8 cellular contexts compared by ENCODE assay signal in the genomic region with DNA sequence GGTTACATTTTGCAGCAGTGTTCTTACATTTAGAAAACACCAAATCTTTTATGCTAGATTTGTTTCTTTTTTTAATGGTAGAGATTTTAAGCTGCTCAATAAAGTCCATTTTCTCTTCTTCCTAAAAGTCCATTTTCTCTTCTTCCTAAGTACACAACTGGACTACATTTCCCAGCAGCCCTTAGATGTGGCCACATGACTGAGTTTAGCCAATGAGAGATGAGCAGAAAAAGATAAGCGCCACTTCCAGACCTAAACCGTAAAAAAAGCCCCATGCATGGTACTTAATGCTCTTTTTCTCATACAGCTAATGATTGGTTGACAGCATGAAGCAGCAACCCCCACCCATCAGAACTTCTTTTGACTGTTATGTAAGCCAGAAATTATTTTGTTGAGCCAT.
A peak's percentile ranks its signal among the peaks of the same experiment; 100 is the strongest.
DNase-seq lines count a peak whose midpoint lies in the region; ATAC-seq and TF ChIP-seq lines count a peak whose summit lies in the region.

No MANE protein-coding gene starts in this region.

- no peak for TF ChIP-seq POLR2A in erythroblast (IDR thresholded peaks at IDR 0.05; ENCODE audit: low read length)

- intact Hi-C loops in left lung (cut with DNase I) (no loop called here), right cardiac atrium (cut with DNase I) (no loop called here)

- ATAC-seq in left lung (no peak), right cardiac atrium (no peak)

- H2AFZ ChIP-seq in GM23248 = peak overlapping the region; percentile 37; the same call in 1 of the 2 replicates
- peak overlapping the region; percentile 33; the same call in 1 of the 2 replicates for H2AFZ ChIP-seq in MM.1S (ENCODE audit: low read length)

- H3K27me3 ChIP-seq in GM23248 (replicated peaks; ENCODE audit: insufficient read depth) (no peaks in the 10 kb centered on the region), MM.1S (replicated peaks; ENCODE audit: insufficient read depth, low read length) (no peaks in the 10 kb centered on the region), left lung (no peaks in the 10 kb centered on the region), right cardiac atrium (ENCODE audit: control insufficient read depth, insufficient read depth) (no peaks in the 10 kb centered on the region), right atrium auricular region (no peaks in the 10 kb centered on the region)

- WGBS in GM23248 (ENCODE audit: low coverage in 1 of 2, low lambda C conversion rate in 2 of 2, missing lambda C conversion rate in 2 of 2), 2 experiments = 59 to 74% methylated on average over 2 of the region's 2 CpGs
- 42% methylated on average over 2 of the region's 2 CpGs for WGBS in right cardiac atrium

- TF ChIP-seq CTCF in MM.1S (IDR thresholded peaks at IDR 0.05; ENCODE audit: low read length) (no peak), left lung (IDR thresholded peaks at IDR 0.05) (no peak), right atrium auricular region (IDR thresholded peaks at IDR 0.05) (no peak)

- H3K9me2 ChIP-seq in GM23248 (ENCODE audit: insufficient read depth) = no peaks in the 10 kb centered on the region
- H3K9me2 ChIP-seq in MM.1S (replicated peaks; ENCODE audit: insufficient read depth, low read length) = no peaks in the 10 kb centered on the region

- H4K20me1 ChIP-seq in GM23248 (ENCODE audit: insufficient read depth) (no peaks in the 10 kb centered on the region), MM.1S (ENCODE audit: insufficient read depth, low read length) (no peaks in the 10 kb centered on the region)

- H3K27ac ChIP-seq in GM23248 (no peak overlapping the region), MM.1S (ENCODE audit: low read length) (no peak overlapping the region), left lung (no peak overlapping the region), right cardiac atrium (ENCODE audit: low read length) (no peak overlapping the region), right atrium auricular region (no peak overlapping the region)

- H3F3A ChIP-seq in GM23248 (ENCODE audit: insufficient read depth) (peaks cover 3% of the 10 kb centered on the region; the same call in 1 of the 2 replicates), MM.1S (ENCODE audit: insufficient read depth, low read length) (no peaks in the 10 kb centered on the region)

- DNase-seq in EL (peak; percentile 43), GM23248 (peak; percentile 57), MM.1S (peak; percentile 50), erythroblast (lab: John Stamatoyannopoulos, UW) (peak; percentile 49 to 66), left lung (no peak), right cardiac atrium (no peak), right atrium auricular region (ENCODE audit: low spot score) (no peak)
- DNase-seq in activated CD4-positive, alpha-beta T cell treated with anti-CD3 and anti-CD28 coated beads, Interleukin-2, amount 50 U/mL, for 1 hour = no peak

- H3K36me3 ChIP-seq in GM23248 (ENCODE audit: low read depth) (no peaks in the 10 kb centered on the region), MM.1S (replicated peaks; ENCODE audit: insufficient read depth, low read length) (no peaks in the 10 kb centered on the region), left lung (no peaks in the 10 kb centered on the region), right atrium auricular region (no peaks in the 10 kb centered on the region)

- H3K4me3 ChIP-seq in GM23248 (no peak overlapping the region), MM.1S (ENCODE audit: low read length) (no peak overlapping the region), left lung (no peak overlapping the region), right cardiac atrium (ENCODE audit: low read length) (no peak overlapping the region), right atrium auricular region (no peak overlapping the region)

- H3K9me3 ChIP-seq in GM23248 (ENCODE audit: low read depth) = no peaks in the 10 kb centered on the region
- no peaks in the 10 kb centered on the region for H3K9me3 ChIP-seq in MM.1S (replicated peaks; ENCODE audit: insufficient read depth, low read length)
- H3K9me3 ChIP-seq in left lung = peaks cover 0 to 7% of the 10 kb centered on the region in 2 donors
- peaks cover 2% of the 10 kb centered on the region for H3K9me3 ChIP-seq in right cardiac atrium (ENCODE audit: control insufficient read depth, low read length)
- H3K9me3 ChIP-seq in right atrium auricular region = no peaks in the 10 kb centered on the region

- H3K4me1 ChIP-seq in GM23248 (ENCODE audit: insufficient read depth) (no peaks in the 10 kb centered on the region), MM.1S (ENCODE audit: low read length) (no peaks in the 10 kb centered on the region), left lung (no peaks in the 10 kb centered on the region), right cardiac atrium (ENCODE audit: control insufficient read depth, insufficient read depth, low read length) (no peaks in the 10 kb centered on the region), right atrium auricular region (no peaks in the 10 kb centered on the region)

- in situ Hi-C loops in GM23248 (cut with MboI) = no loop called here

- H3K4me2 ChIP-seq in GM23248 (ENCODE audit: unreplicated experiment) = no peak overlapping the region
- 0 out of 2 replicates have a peak overlapping the region, but pooled peaks have one; percentile 10 for H3K4me2 ChIP-seq in MM.1S (ENCODE audit: low read depth, low read length)

- H3K79me2 ChIP-seq in GM23248 (ENCODE audit: insufficient read depth) = no peaks in the 10 kb centered on the region
- no peaks in the 10 kb centered on the region for H3K79me2 ChIP-seq in MM.1S (ENCODE audit: low read length)

- no peak overlapping the region for H3K9ac ChIP-seq in GM23248
- no peak overlapping the region for H3K9ac ChIP-seq in MM.1S (ENCODE audit: low read length)

Comparison
In these comparisons a context has a peak if more than half of its experiments do, and no peak if none do; other contexts are left out.
1. DNase-seq: peak in EL (single experiment), GM23248 (single experiment), MM.1S (single experiment) and erythroblast (2 of 2); none in left lung (0 of 2), right cardiac atrium (0 of 3), activated CD4-positive, alpha-beta T cell treated with anti-CD3 and anti-CD28 coated beads, Interleukin-2, amount 50 U/mL, for 1 hour (single experiment) and right atrium auricular region (single experiment).